ENCODE assay signal across 1 cellular context in genomic region chr22:50482107-50483074, GRCh38.
TF ChIP-seq lines count a peak whose summit lies in the region.

No MANE protein-coding gene starts in this region.

TF ChIP-seq in HepG2, 621 proteins besides CTCF, POLR2A, EP300 and RAD21 (continued from another document and continues in another):
- peak; percentile 51 for TF ChIP-seq ZNF687 (CRISPR knock-in tag; IDR thresholded peaks at IDR 0.05)
- no peak for TF ChIP-seq SP4 (CRISPR knock-in tag; IDR thresholded peaks at IDR 0.05)
- TF ChIP-seq MLXIP (CRISPR knock-in tag; IDR thresholded peaks at IDR 0.05; ENCODE audit: borderline replicate concordance) = no peak
- TF ChIP-seq GABPB1 (CRISPR knock-in tag; IDR thresholded peaks at IDR 0.05) = peak; percentile 40; the same call in 1 of the 2 replicates
- peak; percentile 59; the same call in 1 of the 2 replicates for TF ChIP-seq POGK (CRISPR knock-in tag; conservative IDR thresholded peaks at IDR 0.05)
- no peak for TF ChIP-seq ZEB1 (IDR thresholded peaks at IDR 0.05; ENCODE audit: insufficient replicate concordance, low read depth)
- TF ChIP-seq MED8 (CRISPR knock-in tag; IDR thresholded peaks at IDR 0.05; ENCODE audit: insufficient replicate concordance) = no peak
- no peak for TF ChIP-seq CSRNP1 (CRISPR knock-in tag; IDR thresholded peaks at IDR 0.05)
- TF ChIP-seq TBX2 (CRISPR knock-in tag; IDR thresholded peaks at IDR 0.05; ENCODE audit: borderline replicate concordance) = peak; percentile 48; the same call in 1 of the 2 replicates
- no peak for TF ChIP-seq ZFYVE20 (CRISPR knock-in tag; IDR thresholded peaks at IDR 0.05; ENCODE audit: borderline replicate concordance, low read depth)
- no peak for TF ChIP-seq ISL2 (CRISPR knock-in tag; IDR thresholded peaks at IDR 0.05)
- 0 out of 2 replicates have a peak, but pooled peaks have one; percentile 51 for TF ChIP-seq THYN1 (CRISPR knock-in tag; IDR thresholded peaks at IDR 0.05; ENCODE audit: borderline replicate concordance, low read depth)
- no peak for TF ChIP-seq FOXM1 (CRISPR knock-in tag; IDR thresholded peaks at IDR 0.05)
- no peak for TF ChIP-seq BRD4 (CRISPR knock-in tag; IDR thresholded peaks at IDR 0.05)
- no peak for TF ChIP-seq NONO (IDR thresholded peaks at IDR 0.05)
- no peak for TF ChIP-seq NONO (CRISPR knock-in tag; conservative IDR thresholded peaks at IDR 0.05)
- no peak for TF ChIP-seq IKZF4 (CRISPR knock-in tag; IDR thresholded peaks at IDR 0.05; ENCODE audit: borderline replicate concordance, low read depth, not compliant biosample characterization)
- no peak for TF ChIP-seq ATF7-NPFF (CRISPR knock-in tag; IDR thresholded peaks at IDR 0.05; ENCODE audit: low read depth)
- TF ChIP-seq ZNF580 (CRISPR knock-in tag; IDR thresholded peaks at IDR 0.05; ENCODE audit: borderline replicate concordance, low read depth) = no peak
- no peak for TF ChIP-seq RNF2 (conservative IDR thresholded peaks at IDR 0.05; ENCODE audit: low read depth)
- TF ChIP-seq NFYB (CRISPR knock-in tag; IDR thresholded peaks at IDR 0.05) = no peak
- 0 out of 2 replicates have a peak, but pooled peaks have one; percentile 29 for TF ChIP-seq HDAC1 (CRISPR knock-in tag; IDR thresholded peaks at IDR 0.05)
- TF ChIP-seq ZZZ3 (CRISPR knock-in tag; IDR thresholded peaks at IDR 0.05; ENCODE audit: borderline replicate concordance) = no peak
- no peak for TF ChIP-seq SMYD3 (CRISPR knock-in tag; IDR thresholded peaks at IDR 0.05)
- 0 out of 2 replicates have a peak, but pooled peaks have one; percentile 1 for TF ChIP-seq FOXO1 (CRISPR knock-in tag; IDR thresholded peaks at IDR 0.05)
- 0 out of 2 replicates have a peak, but pooled peaks have one; percentile 24 for TF ChIP-seq THRA (CRISPR knock-in tag; IDR thresholded peaks at IDR 0.05; ENCODE audit: borderline replicate concordance)
- TF ChIP-seq PAWR (CRISPR knock-in tag; IDR thresholded peaks at IDR 0.05; ENCODE audit: borderline replicate concordance) = no peak
- peak; percentile 29; the same call in 1 of the 2 replicates for TF ChIP-seq GATAD2A (CRISPR knock-in tag; IDR thresholded peaks at IDR 0.05)
- no peak for TF ChIP-seq ZNF138 (CRISPR knock-in tag; IDR thresholded peaks at IDR 0.05; ENCODE audit: low read depth)
- TF ChIP-seq RXRA (CRISPR knock-in tag; IDR thresholded peaks at IDR 0.05) = no peak
- TF ChIP-seq MXD1 (CRISPR knock-in tag; IDR thresholded peaks at IDR 0.05) = no peak
- TF ChIP-seq CEBPB (IDR thresholded peaks at IDR 0.05; ENCODE audit: borderline replicate concordance, low read depth, low read length) = no peak
- no peak for TF ChIP-seq ZNF878 (CRISPR knock-in tag; IDR thresholded peaks at IDR 0.05)
- TF ChIP-seq ZBTB7A (CRISPR knock-in tag; IDR thresholded peaks at IDR 0.05) = no peak
- no peak for TF ChIP-seq CBX2 (IDR thresholded peaks at IDR 0.05; ENCODE audit: low read depth, low read length)
- TF ChIP-seq CBX2 (CRISPR knock-in tag; IDR thresholded peaks at IDR 0.05; ENCODE audit: low read depth) = no peak
- peak; percentile 29; the same call in 1 of the 2 replicates for TF ChIP-seq NFKB2 (CRISPR knock-in tag; IDR thresholded peaks at IDR 0.05; ENCODE audit: borderline replicate concordance)
- 0 out of 2 replicates have a peak, but pooled peaks have one; percentile 43 for TF ChIP-seq HIVEP1 (CRISPR knock-in tag; IDR thresholded peaks at IDR 0.05)
- TF ChIP-seq SP1 (IDR thresholded peaks at IDR 0.05) = no peak
- TF ChIP-seq SP1 (CRISPR knock-in tag; IDR thresholded peaks at IDR 0.05) = no peak
- TF ChIP-seq JDP2 (CRISPR knock-in tag; IDR thresholded peaks at IDR 0.05; ENCODE audit: borderline replicate concordance) = no peak
- TF ChIP-seq ARID4A (CRISPR knock-in tag; IDR thresholded peaks at IDR 0.05; ENCODE audit: borderline replicate concordance) = peak; percentile 54; the same call in 1 of the 2 replicates
- TF ChIP-seq KLF13 (CRISPR knock-in tag; IDR thresholded peaks at IDR 0.05) = no peak
